ENCODE assay signal across 30 cellular contexts in the genomic region with DNA sequence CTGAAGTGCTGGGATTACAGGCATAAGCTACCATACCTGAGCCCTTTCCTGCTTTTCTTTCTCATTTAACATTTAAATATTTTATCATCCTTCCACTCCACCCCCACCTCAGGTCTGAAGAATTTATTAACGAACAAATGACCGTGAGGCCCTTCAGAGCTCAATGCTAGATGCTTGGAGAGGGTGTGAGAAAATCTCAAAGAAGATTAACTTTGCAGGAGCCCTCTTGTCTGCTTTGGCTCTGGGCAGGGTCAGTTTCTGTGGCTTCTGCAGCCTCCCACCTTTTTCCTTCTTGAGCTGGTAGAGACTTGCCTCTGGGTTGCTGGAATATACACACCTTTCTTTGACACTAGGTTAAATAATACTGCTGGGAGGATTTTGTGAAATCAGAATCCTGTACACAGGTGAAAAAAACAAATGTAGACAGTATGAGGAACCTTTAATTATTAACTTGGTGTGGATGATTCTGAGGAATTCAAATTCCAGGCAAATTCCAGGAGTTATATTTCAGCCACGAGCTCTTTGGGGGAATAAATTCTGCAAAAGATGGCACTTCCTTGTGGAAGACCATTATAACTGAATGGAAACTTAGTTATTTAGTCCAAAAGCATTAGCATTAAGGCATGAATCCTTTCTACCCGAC. TPM values are rescaled to one million over a fixed set of nuclear protein-coding genes. Genes with fewer than 3 reads are reported as not detected.
DNase-seq lines count a peak whose midpoint lies in the region; ATAC-seq, FAIRE-seq and TF ChIP-seq lines count a peak whose summit lies in the region.
"Had no signal": no experiment of that assay in that cellular context is flagged by ENCODE, and none has a peak within 500 bp of the region (broad histone marks: within the 10 kb centered on the region; RNA-seq: fewer than 3 reads in every experiment).

No MANE protein-coding gene starts in this region.

- no peaks in the 10 kb centered on the region for H3K36me3 ChIP-seq in mammary epithelial cell (ENCODE audit: insufficient read depth, low read length)
- no peaks in the 10 kb centered on the region for H3K36me3 ChIP-seq in breast epithelium
- H3K36me3 ChIP-seq in HepG2 (replicated peaks in 1 of 2; ENCODE audit: control insufficient read depth in 1 of 2, insufficient read depth in 2 of 2, low read length in 2 of 2) = no peaks in the 10 kb centered on the region
- H3K36me3 ChIP-seq in BE2C = no peaks in the 10 kb centered on the region
- H3K36me3 ChIP-seq: HAP-1, neutrophil, tibial artery had no signal

- CTCF ChIA-PET in mammary epithelial cell (lab: Charles Lee; ENCODE audit: low non-redundant PET) (interaction anchor here (0.6 kb wide), 1 partner anchor 118 kb away, joined by 3 read pairs; no protein-coding TSS in a partner anchor), HepG2 (lab: Yijun Ruan, JAX; ENCODE audit: low intra/inter-chr PET ratio, low total read pairs) (no interaction called here)

- no peak for FAIRE-seq in HepG2 (lab: Jason Lieb, UNC)
- FAIRE-seq in H54 (lab: Jason Lieb, UNC) = no peak
- FAIRE-seq: endometrium, small intestine, TTC549 had no signal

- 10% methylated on average over 4 of the region's 4 CpGs for WGBS in mammary epithelial cell (ENCODE audit: low coverage, missing lambda C conversion rate)
- WGBS in HepG2 (ENCODE audit: low lambda C conversion rate) = 4% methylated on average over 4 of the region's 4 CpGs

- BruUV-seq in mammary epithelial cell (replicated peaks; lab: Mats Ljungman, UMichigan) (no TSS peak), HepG2 (replicated peaks; lab: Mats Ljungman, UMichigan) (no TSS peak)

- peaks cover 16% of the 10 kb centered on the region for H3K9me3 Mint-ChIP-seq in chondrocyte (ENCODE audit: low read depth)
- peaks cover 5% of the 10 kb centered on the region for H3K9me3 Mint-ChIP-seq in natural killer cell treated with Interleukin-12 subunit alpha and Interleukin-12 subunit beta and Interleukin-15 and Interleukin-18, amount 100 ng/mL, for 72 hours

- TF ChIP-seq CTCF in mammary epithelial cell (conservative IDR thresholded peaks at IDR 0.05 in 1 of 2, IDR thresholded peaks at IDR 0.05 in 1 of 2; ENCODE audit: extremely low read depth in 1 of 2, insufficient read depth in 1 of 2, low read depth in 1 of 2, low read length in 2 of 2) = no peak
- TF ChIP-seq CTCF in breast epithelium (IDR thresholded peaks at IDR 0.05) = no peak
- TF ChIP-seq CTCF in chondrocyte (IDR thresholded peaks at IDR 0.05) = no peak
- TF ChIP-seq CTCF in HepG2 (CRISPR knock-in tag; IDR thresholded peaks at IDR 0.05) = no peak
- TF ChIP-seq CTCF in retinal pigment epithelial cell (conservative IDR thresholded peaks at IDR 0.05; ENCODE audit: low read depth, low read length) = no peak
- TF ChIP-seq CTCF in BE2C (IDR thresholded peaks at IDR 0.05; ENCODE audit: low read depth, low read length) = no peak

- H3K4me2 ChIP-seq in mammary epithelial cell (ENCODE audit: insufficient read depth, low read depth, low read length) (peak overlapping the region; percentile 52), HepG2 (ENCODE audit: low read depth, low read length) (peak overlapping the region; percentile 39)
- H3K4me2 ChIP-seq: KMS-11 had no signal

- no peak overlapping the region for H3K4me3 Mint-ChIP-seq in chondrocyte (ENCODE audit: unreplicated experiment)
- H3K4me3 Mint-ChIP-seq in natural killer cell treated with Interleukin-12 subunit alpha and Interleukin-12 subunit beta and Interleukin-15 and Interleukin-18, amount 100 ng/mL, for 72 hours = no peak overlapping the region
- H3K4me3 Mint-ChIP-seq: CD4-positive, alpha-beta T cell; central memory CD8-positive, alpha-beta T cell; stimulated activated naive CD8-positive, alpha-beta T cell treated with anti-CD3 and anti-CD28 coated beads, Interleukin-15, amount 100 ng/mL, for 72 hours; T-helper 1 cell treated with Interleukin-12 subunit alpha and Interleukin-12 subunit beta and Interleukin-4 antibody, amounts not matched to agents 30 μg/mL and 1 μg/mL, for 36 hours had no signal

- no peak overlapping the region for H3K27ac ChIP-seq in mammary epithelial cell (ENCODE audit: insufficient read depth, low read depth, low read length)
- no peak overlapping the region for H3K27ac ChIP-seq in breast epithelium
- no peak overlapping the region for H3K27ac ChIP-seq in HepG2 (ENCODE audit: extremely low read length, insufficient read depth, low read length)
- H3K27ac ChIP-seq: 22Rv1, KMS-11, neutrophil, RWPE1, tibial artery had no signal

- H2AFZ ChIP-seq in mammary epithelial cell (ENCODE audit: low read depth, low read length) = peak overlapping the region; percentile 47
- H2AFZ ChIP-seq in HepG2 (ENCODE audit: low read length) = no peak overlapping the region

- peaks cover 3% of the 10 kb centered on the region for H3K36me3 Mint-ChIP-seq in chondrocyte (ENCODE audit: low read depth)
- H3K36me3 Mint-ChIP-seq in natural killer cell treated with Interleukin-12 subunit alpha and Interleukin-12 subunit beta and Interleukin-15 and Interleukin-18, amount 100 ng/mL, for 72 hours = peaks cover 12% of the 10 kb centered on the region

- TF ChIP-seq EP300 in HepG2 (IDR thresholded peaks at IDR 0.05; ENCODE audit: low read depth in 2 of 2, low read length in 2 of 2) = no peak
- no peak for TF ChIP-seq EP300 in HepG2 (CRISPR knock-in tag; IDR thresholded peaks at IDR 0.05; ENCODE audit: borderline replicate concordance)

- H3K4me1 Mint-ChIP-seq in chondrocyte (ENCODE audit: low read depth) = peaks cover 32% of the 10 kb centered on the region
- H3K4me1 Mint-ChIP-seq in natural killer cell treated with Interleukin-12 subunit alpha and Interleukin-12 subunit beta and Interleukin-15 and Interleukin-18, amount 100 ng/mL, for 72 hours (ENCODE audit: low read depth in 2 of 2) = peaks cover 15 to 16% of the 10 kb centered on the region in 2 donors

- H3K27ac Mint-ChIP-seq in chondrocyte (ENCODE audit: unreplicated experiment) = peak overlapping the region; percentile 47
- H3K27ac Mint-ChIP-seq in natural killer cell treated with Interleukin-12 subunit alpha and Interleukin-12 subunit beta and Interleukin-15 and Interleukin-18, amount 100 ng/mL, for 72 hours = no peak overlapping the region
- H3K27ac Mint-ChIP-seq: activated naive CD4-positive, alpha-beta T cell treated with anti-CD3 and anti-CD28 coated beads, Interleukin-2, amount 50 U/mL, for 72 hours; CD4-positive, alpha-beta T cell; stimulated activated naive CD8-positive, alpha-beta T cell treated with anti-CD3 and anti-CD28 coated beads, Interleukin-15, amount 100 ng/mL, for 72 hours; T-helper 1 cell treated with Interleukin-12 subunit alpha and Interleukin-12 subunit beta and Interleukin-4 antibody, amounts not matched to agents 30 μg/mL and 1 μg/mL, for 36 hours had no signal

- H3K27me3 Mint-ChIP-seq in chondrocyte (ENCODE audit: low read depth) = no peaks in the 10 kb centered on the region
- no peaks in the 10 kb centered on the region for H3K27me3 Mint-ChIP-seq in natural killer cell treated with Interleukin-12 subunit alpha and Interleukin-12 subunit beta and Interleukin-15 and Interleukin-18, amount 100 ng/mL, for 72 hours
- H3K27me3 Mint-ChIP-seq: CD4-positive, alpha-beta T cell; central memory CD8-positive, alpha-beta T cell; stimulated activated naive CD8-positive, alpha-beta T cell treated with anti-CD3 and anti-CD28 coated beads, Interleukin-15, amount 100 ng/mL, for 72 hours had no signal

- H3K4me1 ChIP-seq in mammary epithelial cell (ENCODE audit: insufficient read depth, low read length) = peaks cover 24% of the 10 kb centered on the region
- no peaks in the 10 kb centered on the region for H3K4me1 ChIP-seq in breast epithelium
- peaks cover 31% of the 10 kb centered on the region for H3K4me1 ChIP-seq in HepG2 (ENCODE audit: insufficient read depth, low read length)
- peaks cover 4% of the 10 kb centered on the region; the same call in 1 of the 2 replicates for H3K4me1 ChIP-seq in BE2C

- H3K79me2 ChIP-seq in mammary epithelial cell (ENCODE audit: insufficient read depth, low read length) (peaks cover 6% of the 10 kb centered on the region), HepG2 (ENCODE audit: insufficient read depth, low read length) (peaks cover 6% of the 10 kb centered on the region)

- dilution Hi-C loops in mammary epithelial cell (cut with HindIII; ENCODE audit: low sequenced_read_pairs) = no loop called here

- intact Hi-C loops in mammary epithelial cell (cut with micrococcal nuclease) = no loop called here
- intact Hi-C loops in breast epithelium (cut with DNase I; ENCODE audit: low total_unique reads) = no loop called here
- intact Hi-C loops in HepG2 (cut with micrococcal nuclease; ENCODE audit: unreplicated experiment) = loop anchor here (5.0 to 10.0 kb wide), 2 partner anchors 93 to 681 kb away; no protein-coding TSS in a partner anchor

- H3K4me3 ChIP-seq in mammary epithelial cell (replicated peaks in 1 of 3; ENCODE audit: insufficient read depth in 1 of 3, low read depth in 2 of 3, low read length in 3 of 3) (no peak overlapping the region), breast epithelium (no peak overlapping the region), HepG2 (replicated peaks in 1 of 3; ENCODE audit: insufficient read depth in 1 of 3, low read depth in 2 of 3, low read length in 3 of 3) (no peak overlapping the region), retinal pigment epithelial cell (ENCODE audit: low read length) (no peak overlapping the region), BE2C (ENCODE audit: low read depth, low read length) (no peak overlapping the region)
- H3K4me3 ChIP-seq: HAP-1, tibial artery had no signal

- DNase-seq in mammary epithelial cell = peak; percentile 46
- no peak for DNase-seq in breast epithelium (ENCODE audit: low spot score in 2 of 2)
- no peak for DNase-seq in chondrocyte (ENCODE audit: low spot score)
- DNase-seq in HepG2 (ENCODE audit: low spot score) = peak; percentile 41
- peak; percentile 42 for DNase-seq in retinal pigment epithelial cell (ENCODE audit: low read depth)
- no peak for DNase-seq in BE2C
- no peak for DNase-seq in natural killer cell treated with Interleukin-12 subunit alpha and Interleukin-12 subunit beta and Interleukin-15 and Interleukin-18, amount 100 ng/mL, for 72 hours (ENCODE audit: low spot score)
- no peak for DNase-seq in H54 (ENCODE audit: insufficient read length, low spot score)
- DNase-seq: activated CD4-positive, alpha-beta T cell treated with anti-CD3 and anti-CD28 coated beads, Interleukin-2, amount 50 U/mL, for 48 hours; CD4-positive, alpha-beta T cell; dermis blood vessel endothelial cell; islet precursor cell; MM.1S; NCI-H2029 treated with DMSO at 0.1 percent for 48 hours; NCI-H2227 treated with DMSO at 0.1 percent for 48 hours; small intestine; stimulated activated CD8-positive, alpha-beta memory T cell treated with anti-CD3 and anti-CD28 coated beads, Interleukin-4, amount 100 ng/mL, for 48 hours; stimulated activated naive CD8-positive, alpha-beta T cell treated with anti-CD3 and anti-CD28 coated beads, Interleukin-15, amount 100 ng/mL, for 72 hours; tibial artery had no signal

- ATAC-seq in HepG2 = no peak
- no peak for ATAC-seq in natural killer cell treated with Interleukin-12 subunit alpha and Interleukin-12 subunit beta and Interleukin-15 and Interleukin-18, amount 100 ng/mL, for 72 hours
- ATAC-seq: activated CD4-positive, CD25-positive, alpha-beta regulatory T cell treated with anti-CD3 and anti-CD28 coated beads, Interleukin-2, amount 50 U/mL, for 24 hours; activated naive CD4-positive, alpha-beta T cell treated with anti-CD3 and anti-CD28 coated beads, Interleukin-2, amount 50 U/mL, for 72 hours; stimulated activated naive CD8-positive, alpha-beta T cell treated with anti-CD3 and anti-CD28 coated beads, Interleukin-15, amount 100 ng/mL, for 72 hours had no signal

- POLR2A ChIA-PET in HepG2 (lab: Yijun Ruan, JAX) = interaction anchor here (0.9 kb wide), 1 partner anchor 315 kb away, joined by 4 read pairs; a partner anchor contains a TSS

- H3K9me3 ChIP-seq in mammary epithelial cell (replicated peaks; ENCODE audit: insufficient read depth, low read length) (peaks cover 14% of the 10 kb centered on the region), breast epithelium (peaks cover 0 to 8% of the 10 kb centered on the region in 2 donors), HepG2 (ENCODE audit: low read length) (peaks cover 10% of the 10 kb centered on the region), BE2C (no peaks in the 10 kb centered on the region)
- H3K9me3 ChIP-seq: neutrophil had no signal

- TF ChIP-seq POLR2A in breast epithelium (IDR thresholded peaks at IDR 0.05) (no peak), HepG2 (IDR thresholded peaks at IDR 0.05; ENCODE audit: insufficient read depth in 1 of 2, low read depth in 2 of 2, low read length in 2 of 2) (no peak), H54 (IDR thresholded peaks at IDR 0.05; ENCODE audit: low read depth, low read length) (no peak)

- in situ Hi-C loops in mammary epithelial cell (cut with MboI; ENCODE audit: low sequenced_read_pairs in 2 of 2) = no loop called here
- in situ Hi-C loops in HepG2 (cut with HindIII; ENCODE audit: extremely low pct_ligation_motif_present, low pct_unique_long_range_greater_than_20kb) = no loop called here

- H4K20me1 ChIP-seq in mammary epithelial cell (ENCODE audit: insufficient read depth, low read length) (no peaks in the 10 kb centered on the region), HepG2 (ENCODE audit: insufficient read depth, low read length) (no peaks in the 10 kb centered on the region)

- H3K27me3 ChIP-seq in mammary epithelial cell (ENCODE audit: insufficient read depth, low read length) = no peaks in the 10 kb centered on the region
- no peaks in the 10 kb centered on the region for H3K27me3 ChIP-seq in breast epithelium
- no peaks in the 10 kb centered on the region for H3K27me3 ChIP-seq in HepG2 (ENCODE audit: control insufficient read depth in 1 of 2, insufficient read depth in 2 of 2, low read length in 2 of 2)
- H3K27me3 ChIP-seq in BE2C = no peaks in the 10 kb centered on the region
- H3K27me3 ChIP-seq: neutrophil, tibial artery had no signal

- no peak overlapping the region for H3K9ac ChIP-seq in mammary epithelial cell (ENCODE audit: insufficient read depth, low read length)
- no peak overlapping the region for H3K9ac ChIP-seq in HepG2 (ENCODE audit: insufficient read depth, low read depth, low read length)
- H3K9ac ChIP-seq: KMS-11 had no signal

- no peak for TF ChIP-seq RAD21 in HepG2 (CRISPR knock-in tag; IDR thresholded peaks at IDR 0.05)

RNA-seq across cellular contexts. Expression of a gene that starts 3.4 kb away (rescaled TPM):
- total RNA-seq in mammary epithelial cell (10 to 100 TPM; 27.8 to 54.3 TPM), breast epithelium (100 to 1,000 TPM in 2 of 3 donors, 10 to 100 TPM in 1; 73.8 to 111 (median 107) TPM), chondrocyte (18.4 to 25.3 TPM (median 21.2 TPM) in 3 replicates), HepG2 (2016; rRNA removed; fragmentation: Illumina TruSeq; extraction: Trizol) (19.5 and 23.6 TPM in 2 replicates)
- polyA plus RNA-seq in mammary epithelial cell (13.3 TPM), HepG2 (2011; rRNA removed) (18.9 and 22.8 TPM in 2 replicates)
- 38.1 TPM for polyA minus RNA-seq in mammary epithelial cell
- total RNA-seq in HepG2 (2016; cell fraction: cytosol; rRNA removed; fragmentation: Illumina TruSeq; extraction: Trizol; ENCODE audit: low read depth) = 140 and 157 TPM in 2 replicates
- 19.8 and 22.4 TPM in 2 replicates for total RNA-seq in HepG2 (2016; cell fraction: insoluble cytoplasmic fraction; rRNA removed; fragmentation: Illumina TruSeq; extraction: Trizol)
- 85.9 and 96.1 TPM in 2 replicates for total RNA-seq in HepG2 (2016; cell fraction: membrane; rRNA removed; fragmentation: Illumina TruSeq; extraction: Trizol)
- total RNA-seq in HepG2 (2016; cell fraction: nucleus; rRNA removed; fragmentation: Illumina TruSeq; extraction: Trizol) = 15.5 and 16.5 TPM in 2 replicates
- polyA plus RNA-seq in HepG2 (2011; cell fraction: cytosol; rRNA removed) = 9.8 and 13.5 TPM in 2 replicates
- 24.1 and 25.6 TPM in 2 replicates for polyA plus RNA-seq in HepG2 (2011; cell fraction: nucleus; rRNA removed)
- polyA plus RNA-seq in HepG2 (2012) = 15.7 and 15.8 TPM in 2 replicates
- 7.5 and 8.7 TPM in 2 replicates for polyA plus RNA-seq in HepG2 (2016; cell fraction: cytosol; fragmentation: Illumina TruSeq; extraction: Trizol; ENCODE audit: low read depth)
- polyA plus RNA-seq in HepG2 (2016; cell fraction: insoluble cytoplasmic fraction; fragmentation: Illumina TruSeq; extraction: Trizol; ENCODE audit: low read depth) = 13.9 and 14.9 TPM in 2 replicates
- 17.0 and 18.3 TPM in 2 replicates for polyA plus RNA-seq in HepG2 (2016; cell fraction: membrane; fragmentation: Illumina TruSeq; extraction: Trizol; ENCODE audit: low read depth)
- 15.1 and 15.4 TPM in 2 replicates for polyA plus RNA-seq in HepG2 (2016; cell fraction: nucleus; fragmentation: Illumina TruSeq; extraction: Trizol; ENCODE audit: insufficient read depth, low read depth)
- 51.9 and 64.9 TPM in 2 replicates for polyA minus RNA-seq in HepG2 (2011; rRNA and poly(A)+ RNA removed; ENCODE audit: low replicate concordance)
- 37.5 and 47.1 TPM in 2 replicates for polyA minus RNA-seq in HepG2 (2011; cell fraction: cytosol; rRNA and poly(A)+ RNA removed)
- 55.4 and 73.1 TPM in 2 replicates for polyA minus RNA-seq in HepG2 (2011; cell fraction: nucleus; rRNA and poly(A)+ RNA removed)
- 7.6 TPM for polyA plus RNA-seq in BE2C (2012; ENCODE audit: insufficient read depth, insufficient read length, low read depth)
- 10 to 100 TPM; 28.5 to 48.5 TPM for total RNA-seq in natural killer cell treated with Interleukin-12 subunit alpha and Interleukin-12 subunit beta and Interleukin-15 and Interleukin-18, amount 100 ng/mL, for 72 hours

Comparison
In these comparisons a context has a peak if more than half of its experiments do, and no peak if none do; other contexts are left out.
1. DNase-seq: peak in mammary epithelial cell (single experiment), HepG2 (single experiment) and retinal pigment epithelial cell (single experiment); none in breast epithelium (0 of 2), chondrocyte (single experiment), BE2C (single experiment), natural killer cell treated with Interleukin-12 subunit alpha and Interleukin-12 subunit beta and Interleukin-15 and Interleukin-18, amount 100 ng/mL, for 72 hours (single experiment) and H54 (single experiment).